In the genomic region with DNA sequence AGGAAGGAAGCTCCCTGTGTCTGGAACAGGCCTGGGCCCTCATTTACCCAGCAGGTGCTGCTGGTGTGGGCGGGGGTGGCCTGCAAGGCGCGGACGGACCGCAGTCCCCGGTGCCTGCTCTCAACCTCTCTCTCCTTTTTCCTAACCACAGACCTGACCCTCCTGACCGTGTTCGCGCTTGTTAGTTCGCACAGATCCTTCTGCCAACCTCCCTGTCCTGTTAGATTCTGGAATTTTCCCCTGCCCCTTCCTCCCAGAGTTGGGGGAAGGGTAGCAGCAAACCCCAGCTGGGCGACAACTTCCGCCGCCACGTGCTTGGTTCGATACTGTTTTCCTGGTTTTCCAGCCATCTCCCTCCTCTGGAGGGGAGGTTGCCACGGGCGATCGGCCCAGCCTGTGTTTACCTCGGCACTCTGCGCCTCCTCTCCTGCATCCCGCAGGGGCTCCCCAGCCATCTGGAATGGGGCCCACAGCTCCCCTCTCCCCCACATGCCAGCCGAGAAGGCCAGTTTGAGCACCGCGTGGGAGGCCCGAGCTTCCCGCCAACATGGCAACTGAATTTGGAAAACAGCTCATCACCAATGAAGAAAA, we compare ENCODE assay signal across 13 cellular contexts.
DNase-seq lines count a peak whose midpoint lies in the region; ATAC-seq and TF ChIP-seq lines count a peak whose summit lies in the region.
"Had no signal": no experiment of that assay in that cellular context is flagged by ENCODE, and none has a peak within 500 bp of the region (broad histone marks: within the 10 kb centered on the region; RNA-seq: fewer than 3 reads in every experiment).

No MANE protein-coding gene starts in this region.

- peak; percentile 27 for TF ChIP-seq EP300 in neural cell (conservative IDR thresholded peaks at IDR 0.05; ENCODE audit: poor library complexity, severe bottlenecking)

- H4K20me1 ChIP-seq in GM23338 (replicated peaks; ENCODE audit: insufficient read depth) (no peaks in the 10 kb centered on the region), neural cell (ENCODE audit: insufficient read depth) (no peaks in the 10 kb centered on the region)

- ATAC-seq in GM23338 (peak; percentile 31), foreskin keratinocyte (no peak)
- ATAC-seq: CD8-positive, alpha-beta T cell; mucosa of descending colon had no signal

- peak; percentile 96 for DNase-seq in COR-L47 (lab: John Stamatoyannopoulos, UW)
- DNase-seq in GM23338 (ENCODE audit: low spot score): peak; percentile 64
- DNase-seq in activated CD8-positive, alpha-beta memory T cell treated with anti-CD3 and anti-CD28 coated beads, Interleukin-2, amount 50 U/mL, for 48 hours: peak; percentile 44
- DNase-seq in DMS53 treated with DMSO at 0.1 percent for 48 hours (lab: John Stamatoyannopoulos, UW; ENCODE audit: unreplicated experiment): no peak
- no peak for DNase-seq in middle frontal gyrus (ENCODE audit: extremely low spot score, low spot score)
- no peak for DNase-seq in foreskin keratinocyte
- DNase-seq: activated CD4-positive, alpha-beta T cell treated with anti-CD3 and anti-CD28 coated beads, Interleukin-2, amount 50 U/mL, for 1 hour; mucosa of descending colon; OCI-M1; T-helper 1 cell had no signal

- TF ChIP-seq RAD21 in neural cell (conservative IDR thresholded peaks at IDR 0.05): no peak

- no peak overlapping the region for H3K4me3 ChIP-seq in GM23338
- no peak overlapping the region for H3K4me3 ChIP-seq in neural cell (ENCODE audit: low read length)
- H3K4me3 ChIP-seq: esophagus muscularis mucosa, mucosa of descending colon had no signal

- peaks cover 51% of the 10 kb centered on the region for H3K27me3 Mint-ChIP-seq in GM23338 (ENCODE audit: insufficient read depth, low read depth, poor library complexity)

- TF ChIP-seq CTCF in GM23338 (conservative IDR thresholded peaks at IDR 0.05; ENCODE audit: low read depth in 2 of 2): no peak
- no peak for TF ChIP-seq CTCF in neural cell (IDR thresholded peaks at IDR 0.05; ENCODE audit: poor library complexity, severe bottlenecking)
- no peak for TF ChIP-seq CTCF in foreskin keratinocyte (conservative IDR thresholded peaks at IDR 0.05)

- H3K4me1 Mint-ChIP-seq in GM23338: peaks cover 57% of the 10 kb centered on the region

- H3K79me2 ChIP-seq in GM23338 (replicated peaks; ENCODE audit: insufficient read depth): no peaks in the 10 kb centered on the region
- H3K79me2 ChIP-seq in neural cell (replicated peaks; ENCODE audit: insufficient read depth, low read length): no peaks in the 10 kb centered on the region

- H3F3A ChIP-seq in GM23338 (replicated peaks; ENCODE audit: low read depth) (peaks cover 5% of the 10 kb centered on the region; the same call in 1 of the 2 replicates), neural cell (ENCODE audit: insufficient read depth, low read length, poor library complexity, severe bottlenecking) (peaks cover 5% of the 10 kb centered on the region)

- H3K27me3 ChIP-seq in GM23338 (ENCODE audit: insufficient read depth) (peaks cover 28% of the 10 kb centered on the region), neural cell (ENCODE audit: insufficient read depth, low read depth, low read length) (no peaks in the 10 kb centered on the region), foreskin keratinocyte (peaks cover 88% of the 10 kb centered on the region)

- no peaks in the 10 kb centered on the region; the same call in 2 of the 3 replicates for H3K9me3 Mint-ChIP-seq in GM23338
- H3K9me3 Mint-ChIP-seq: CD8-positive, alpha-beta T cell had no signal

- H3K36me3 Mint-ChIP-seq in GM23338 (ENCODE audit: low read depth): no peaks in the 10 kb centered on the region; the same call in 2 of the 3 replicates
- H3K36me3 Mint-ChIP-seq: CD8-positive, alpha-beta T cell had no signal

- peak overlapping the region; percentile 0; the same call in 2 of the 3 replicates for H3K4me3 Mint-ChIP-seq in GM23338
- H3K4me3 Mint-ChIP-seq: CD8-positive, alpha-beta T cell had no signal

- peak overlapping the region; percentile 9; the same call in 1 of the 2 replicates for H3K27ac Mint-ChIP-seq in GM23338
- H3K27ac Mint-ChIP-seq: CD8-positive, alpha-beta T cell had no signal

- H3K27ac ChIP-seq in GM23338 (ENCODE audit: low read depth): no peak overlapping the region
- peak overlapping the region; percentile 55 for H3K27ac ChIP-seq in neural cell (ENCODE audit: low read length)
- no peak overlapping the region for H3K27ac ChIP-seq in foreskin keratinocyte
- H3K27ac ChIP-seq: esophagus muscularis mucosa had no signal

- H3K9me3 ChIP-seq in neural cell (ENCODE audit: low read length): no peaks in the 10 kb centered on the region
- H3K9me3 ChIP-seq: esophagus muscularis mucosa, mucosa of descending colon had no signal

- H3K4me1 ChIP-seq in GM23338 (ENCODE audit: insufficient read depth): peaks cover 41% of the 10 kb centered on the region
- H3K4me1 ChIP-seq in foreskin keratinocyte: no peaks in the 10 kb centered on the region

- H2AFZ ChIP-seq in GM23338: peak overlapping the region; percentile 99
- no peak overlapping the region for H2AFZ ChIP-seq in neural cell (ENCODE audit: low read depth, low read length)

- H3K36me3 ChIP-seq in GM23338 (ENCODE audit: insufficient read depth) (no peaks in the 10 kb centered on the region; the same call in 1 of the 2 replicates), neural cell (ENCODE audit: insufficient read depth, low read length) (no peaks in the 10 kb centered on the region)
- H3K36me3 ChIP-seq: esophagus muscularis mucosa had no signal

- H3K4me2 ChIP-seq in GM23338 (peak overlapping the region; percentile 50; the same call in 1 of the 2 replicates), neural cell (ENCODE audit: low read length) (no peak overlapping the region)

- H3K9ac ChIP-seq in neural cell (ENCODE audit: low read length): no peak overlapping the region

- H3K9me2 ChIP-seq in GM23338 (ENCODE audit: insufficient read depth): no peaks in the 10 kb centered on the region
- no peaks in the 10 kb centered on the region for H3K9me2 ChIP-seq in neural cell (ENCODE audit: insufficient read depth, low read length)

TF ChIP-seq in GM23338, 12 proteins besides CTCF, POLR2A, EP300 and RAD21 (continues in another document):
- TF ChIP-seq NANOG (IDR thresholded peaks at IDR 0.05; ENCODE audit: borderline replicate concordance): no peak
- TF ChIP-seq ZNF114 (CRISPR knock-in tag; IDR thresholded peaks at IDR 0.05): no peak
- no peak for TF ChIP-seq EZH2 (IDR thresholded peaks at IDR 0.05; ENCODE audit: low read depth, unreplicated experiment)
- no peak for TF ChIP-seq REST (IDR thresholded peaks at IDR 0.05; ENCODE audit: unreplicated experiment)
- TF ChIP-seq ZNF331 (CRISPR knock-in tag; IDR thresholded peaks at IDR 0.05; ENCODE audit: low read depth): no peak

TF ChIP-seq in neural cell, 6 proteins besides CTCF, POLR2A, EP300 and RAD21:
- TF ChIP-seq EZH2 (IDR thresholded peaks at IDR 0.05; ENCODE audit: borderline replicate concordance, insufficient read depth, low read length, poor library complexity, severe bottlenecking) (no peak), REST (IDR thresholded peaks at IDR 0.05; ENCODE audit: borderline replicate concordance) (no peak), SMC3 (conservative IDR thresholded peaks at IDR 0.05; ENCODE audit: poor library complexity) (no peak), POLR2AphosphoS5 (IDR thresholded peaks at IDR 0.05) (no peak), MXI1 (conservative IDR thresholded peaks at IDR 0.05; ENCODE audit: poor library complexity, severe bottlenecking) (no peak), TAF1 (IDR thresholded peaks at IDR 0.05; ENCODE audit: low read depth) (no peak)
TF ChIP-seq in neural cell: peak in this region for 0.

Comparison
In these comparisons a context has a peak if more than half of its experiments do, and no peak if none do; other contexts are left out.
1. DNase-seq: peak in COR-L47 (single experiment), GM23338 (single experiment) and activated CD8-positive, alpha-beta memory T cell treated with anti-CD3 and anti-CD28 coated beads, Interleukin-2, amount 50 U/mL, for 48 hours (single experiment); none in DMS53 treated with DMSO at 0.1 percent for 48 hours (single experiment), middle frontal gyrus (single experiment) and foreskin keratinocyte (0 of 2).